Comparison of ENCODE assay signal across 13 cellular contexts in the genomic region with DNA sequence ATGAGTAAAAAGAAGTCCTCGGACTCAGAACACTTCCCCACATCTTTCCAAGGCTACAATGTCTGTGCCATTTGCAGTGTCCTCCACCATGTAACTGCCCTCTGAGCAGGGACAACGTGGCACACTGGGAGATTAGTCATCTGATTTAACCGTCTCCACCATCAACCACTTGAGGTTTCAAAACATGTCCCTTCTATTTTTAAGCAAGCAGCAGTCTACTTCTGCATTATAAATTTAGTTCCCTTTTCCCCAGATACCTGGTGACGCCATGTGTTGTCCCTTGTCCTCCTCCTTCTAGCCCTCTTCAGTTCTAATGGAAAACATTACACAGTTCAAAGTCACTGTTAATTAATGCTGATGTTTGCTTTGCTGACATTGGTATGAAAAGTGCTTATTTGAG. TPM values are rescaled to one million over a fixed set of nuclear protein-coding genes. Genes with fewer than 3 reads are reported as not detected.
DNase-seq lines count a peak whose midpoint lies in the region; ATAC-seq lines count a peak whose summit lies in the region.
"Had no signal": no experiment of that assay in that cellular context is flagged by ENCODE, and none has a peak within 500 bp of the region (broad histone marks: within the 10 kb centered on the region; RNA-seq: fewer than 3 reads in every experiment).

No MANE protein-coding gene starts in this region.

- H3K36me3 Mint-ChIP-seq in activated CD8-positive, alpha-beta T cell treated with anti-CD3 and anti-CD28 coated beads, Interleukin-2, amount 10 ng/mL, durations not matched to agents 7 days and 5 days (ENCODE audit: low read depth), result no peaks in the 10 kb centered on the region
- H3K36me3 Mint-ChIP-seq in naive thymus-derived CD8-positive, alpha-beta T cell, result no peaks in the 10 kb centered on the region
- H3K36me3 Mint-ChIP-seq: IgD-negative memory B cell, naive B cell had no signal

- H3K4me2 ChIP-seq in BLaER1, result peak overlapping the region; percentile 62

- peak; percentile 71 for ATAC-seq in GM19035 (IDR thresholded peaks at IDR 0.05; ENCODE audit: unreplicated experiment)
- peak; percentile 59 for ATAC-seq in HG03103 (IDR thresholded peaks at IDR 0.05; ENCODE audit: low read depth, unreplicated experiment)
- ATAC-seq in activated CD8-positive, alpha-beta T cell treated with anti-CD3 and anti-CD28 coated beads, Interleukin-2, amount 10 ng/mL, durations not matched to agents 7 days and 5 days, result no peak
- no peak for ATAC-seq in HG03139 (IDR thresholded peaks at IDR 0.05; ENCODE audit: unreplicated experiment)
- no peak for ATAC-seq in naive thymus-derived CD8-positive, alpha-beta T cell

- peak overlapping the region; percentile 81 for H3K27ac ChIP-seq in BLaER1

- no peaks in the 10 kb centered on the region for H3K27me3 Mint-ChIP-seq in activated CD8-positive, alpha-beta T cell treated with anti-CD3 and anti-CD28 coated beads, Interleukin-2, amount 10 ng/mL, durations not matched to agents 7 days and 5 days (ENCODE audit: low read depth)
- H3K27me3 Mint-ChIP-seq in naive thymus-derived CD8-positive, alpha-beta T cell, result peaks cover 0 to 17% (median 0%) of the 10 kb centered on the region in 5 donors

- POLR2A ChIA-PET in activated CD8-positive, alpha-beta T cell treated with anti-CD3 and anti-CD28 coated beads, Interleukin-2, amount 10 ng/mL, durations not matched to agents 7 days and 5 days (lab: Charles Lee), result no interaction called here
- POLR2A ChIA-PET in naive thymus-derived CD8-positive, alpha-beta T cell (lab: Charles Lee), result no interaction called here

- H3K36me3 ChIP-seq in BLaER1, result no peaks in the 10 kb centered on the region

- DNase-seq in NOMO-1 (lab: John Stamatoyannopoulos, UW; ENCODE audit: unreplicated experiment in 2 of 2) (peak; percentile 83 to 97), NCI-H2196 treated with DMSO at 0.1 percent for 48 hours (lab: John Stamatoyannopoulos, UW; ENCODE audit: unreplicated experiment) (no peak)
- DNase-seq in activated CD8-positive, alpha-beta T cell treated with anti-CD3 and anti-CD28 coated beads, Interleukin-2, amount 10 ng/mL, durations not matched to agents 7 days and 5 days, result no peak
- DNase-seq in naive thymus-derived CD8-positive, alpha-beta T cell, result no peak
- DNase-seq: naive B cell; stimulated activated CD4-positive, alpha-beta T cell treated with anti-CD3 and anti-CD28 coated beads, Interleukin-2, amount 100 ng/mL, for 24 hours had no signal

- H3K4me1 Mint-ChIP-seq in activated CD8-positive, alpha-beta T cell treated with anti-CD3 and anti-CD28 coated beads, Interleukin-2, amount 10 ng/mL, durations not matched to agents 7 days and 5 days (ENCODE audit: low read depth), result no peaks in the 10 kb centered on the region
- H3K4me1 Mint-ChIP-seq in naive thymus-derived CD8-positive, alpha-beta T cell, result peaks cover 0 to 6% (median 0%) of the 10 kb centered on the region in 4 donors
- H3K4me1 Mint-ChIP-seq: central memory CD8-positive, alpha-beta T cell had no signal

- H4K20me1 ChIP-seq in BLaER1, result no peaks in the 10 kb centered on the region

- CTCF ChIA-PET in activated CD8-positive, alpha-beta T cell treated with anti-CD3 and anti-CD28 coated beads, Interleukin-2, amount 10 ng/mL, durations not matched to agents 7 days and 5 days (lab: Charles Lee), result no interaction called here

- H3K4me1 ChIP-seq in BLaER1, result peaks cover 46% of the 10 kb centered on the region

- H3K9ac ChIP-seq in BLaER1, result no peak overlapping the region

- no peak overlapping the region for H3K4me3 Mint-ChIP-seq in activated CD8-positive, alpha-beta T cell treated with anti-CD3 and anti-CD28 coated beads, Interleukin-2, amount 10 ng/mL, durations not matched to agents 7 days and 5 days
- no peak overlapping the region for H3K4me3 Mint-ChIP-seq in naive thymus-derived CD8-positive, alpha-beta T cell
- H3K4me3 Mint-ChIP-seq: central memory CD8-positive, alpha-beta T cell; IgD-negative memory B cell had no signal

- H3K4me3 ChIP-seq in BLaER1, result no peak overlapping the region

- no peak overlapping the region for H3K27ac Mint-ChIP-seq in activated CD8-positive, alpha-beta T cell treated with anti-CD3 and anti-CD28 coated beads, Interleukin-2, amount 10 ng/mL, durations not matched to agents 7 days and 5 days
- H3K27ac Mint-ChIP-seq in naive thymus-derived CD8-positive, alpha-beta T cell, result no peak overlapping the region
- H3K27ac Mint-ChIP-seq: IgD-negative memory B cell, naive B cell had no signal

- H3K9me3 ChIP-seq in BLaER1, result no peaks in the 10 kb centered on the region

- no peaks in the 10 kb centered on the region for H3K9me3 Mint-ChIP-seq in activated CD8-positive, alpha-beta T cell treated with anti-CD3 and anti-CD28 coated beads, Interleukin-2, amount 10 ng/mL, durations not matched to agents 7 days and 5 days (ENCODE audit: insufficient read depth)
- peaks cover 0 to 1% (median 0%) of the 10 kb centered on the region in 9 donors for H3K9me3 Mint-ChIP-seq in naive thymus-derived CD8-positive, alpha-beta T cell
- H3K9me3 Mint-ChIP-seq: central memory CD8-positive, alpha-beta T cell; IgD-negative memory B cell; naive B cell had no signal

- H3K27me3 ChIP-seq in BLaER1, result no peaks in the 10 kb centered on the region

RNA-seq across cellular contexts. Expression of a gene that starts 52.9 kb away (rescaled TPM):
- total RNA-seq in activated CD8-positive, alpha-beta T cell treated with anti-CD3 and anti-CD28 coated beads, Interleukin-2, amount 10 ng/mL, durations not matched to agents 7 days and 5 days, result not detected
- not detected for total RNA-seq in naive thymus-derived CD8-positive, alpha-beta T cell
- not detected for polyA plus RNA-seq in naive thymus-derived CD8-positive, alpha-beta T cell
- polyA plus RNA-seq: BJ had no signal

Comparison
In these comparisons a context has a peak if more than half of its experiments do, and no peak if none do; other contexts are left out.
1. ATAC-seq: peak in GM19035 (single experiment) and HG03103 (single experiment); none in activated CD8-positive, alpha-beta T cell treated with anti-CD3 and anti-CD28 coated beads, Interleukin-2, amount 10 ng/mL, durations not matched to agents 7 days and 5 days (single experiment), HG03139 (single experiment) and naive thymus-derived CD8-positive, alpha-beta T cell (0 of 2).
2. DNase-seq: peak in NOMO-1 (2 of 2); none in activated CD8-positive, alpha-beta T cell treated with anti-CD3 and anti-CD28 coated beads, Interleukin-2, amount 10 ng/mL, durations not matched to agents 7 days and 5 days (single experiment), NCI-H2196 treated with DMSO at 0.1 percent for 48 hours (single experiment) and naive thymus-derived CD8-positive, alpha-beta T cell (0 of 10).